25 cellular contexts compared by ENCODE assay signal in the genomic region with DNA sequence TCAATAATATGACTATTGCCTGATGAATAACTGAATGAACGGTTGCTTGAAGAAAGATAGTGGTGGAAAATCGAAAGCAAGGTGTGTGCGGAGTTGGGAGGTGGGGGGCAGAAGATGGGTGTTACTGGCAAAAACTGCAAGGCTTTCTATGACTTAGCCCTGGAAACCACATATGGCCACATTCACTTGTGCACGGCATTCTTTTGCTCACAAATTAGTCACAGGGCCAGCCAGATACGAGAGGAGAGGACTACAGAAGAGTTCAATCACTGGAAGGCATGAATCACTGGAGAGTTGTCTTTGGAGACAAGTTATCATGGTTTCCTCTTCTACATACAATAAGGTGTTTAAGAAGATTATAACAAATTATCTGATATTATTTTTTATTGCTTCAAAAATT.
DNase-seq lines count a peak whose midpoint lies in the region; ATAC-seq and TF ChIP-seq lines count a peak whose summit lies in the region.
"Had no signal": no experiment of that assay in that cellular context is flagged by ENCODE, and none has a peak within 500 bp of the region (broad histone marks: within the 10 kb centered on the region; RNA-seq: fewer than 3 reads in every experiment).

No MANE protein-coding gene starts in this region.

- peaks cover 7% of the 10 kb centered on the region for H3K4me1 Mint-ChIP-seq in HFFc6 (ENCODE audit: low read depth)
- H3K4me1 Mint-ChIP-seq: activated naive CD4-positive, alpha-beta T cell treated with anti-CD3 and anti-CD28 coated beads, Interleukin-2, amount 50 U/mL, for 24 hours; nephron progenitor cell had no signal

- no peaks in the 10 kb centered on the region for H3K4me1 ChIP-seq in RWPE2 (ENCODE audit: insufficient read depth, poor library complexity, severe bottlenecking)
- H3K4me1 ChIP-seq: tibial nerve had no signal

- no peaks in the 10 kb centered on the region for H3K27me3 ChIP-seq in RWPE2 (ENCODE audit: insufficient read depth, poor library complexity, severe bottlenecking)
- H3K27me3 ChIP-seq: tibial nerve had no signal

- no peaks in the 10 kb centered on the region; the same call in 1 of the 2 replicates for H3K27me3 Mint-ChIP-seq in HFFc6 (ENCODE audit: insufficient read depth)
- H3K27me3 Mint-ChIP-seq: activated naive CD4-positive, alpha-beta T cell treated with anti-CD3 and anti-CD28 coated beads, Interleukin-2, amount 50 U/mL, for 24 hours; stimulated activated naive CD8-positive, alpha-beta T cell treated with anti-CD3 and anti-CD28 coated beads, Interleukin-15, Interleukin-2, amounts not matched to agents 100 ng/mL and 50 ng/mL, for 24 hours had no signal

- DNase-seq in HFFc6 (peak; percentile 38), RWPE2 (ENCODE audit: low spot score) (no peak), fibroblast of gingiva (ENCODE audit: low read depth) (peak; percentile 5), renal cortical epithelial cell (ENCODE audit: low read depth) (peak; percentile 23), SKM-1 (lab: John Stamatoyannopoulos, UW; ENCODE audit: unreplicated experiment) (no peak), NCI-H1417 (lab: John Stamatoyannopoulos, UW) (no peak)
- DNase-seq: activated CD4-positive, CD25-positive, alpha-beta regulatory T cell; activated T-cell treated with anti-CD3 and anti-CD28 coated beads, Interleukin-2, amount 50 U/mL, for 72 hours; dermis blood vessel endothelial cell; DMS79; GOT3; Kasumi-1; left cardiac atrium; midbrain; NCI-H1105; NCI-H2107; NCI-H510A treated with DMSO at 0.1 percent for 48 hours; nephron progenitor cell; posterior cingulate gyrus had no signal

- H3K4me3 ChIP-seq in RWPE2 (ENCODE audit: severe bottlenecking), result no peak overlapping the region
- H3K4me3 ChIP-seq: SK-N-MC, tibial nerve had no signal

- ATAC-seq in RWPE2 (ENCODE audit: low read depth) (peak; percentile 48; the same call in 1 of the 3 replicates), HG03521 (IDR thresholded peaks at IDR 0.05; ENCODE audit: unreplicated experiment) (no peak)
- ATAC-seq: activated T-cell treated with anti-CD3 and anti-CD28 coated beads, Interleukin-2, amount 50 U/mL, for 72 hours; left cardiac atrium had no signal

- no peaks in the 10 kb centered on the region for H3K9me3 ChIP-seq in RWPE2 (ENCODE audit: severe bottlenecking)

- no peaks in the 10 kb centered on the region for H3K36me3 Mint-ChIP-seq in HFFc6 (ENCODE audit: low read depth)
- H3K36me3 Mint-ChIP-seq: activated naive CD4-positive, alpha-beta T cell treated with anti-CD3 and anti-CD28 coated beads, Interleukin-2, amount 50 U/mL, for 24 hours had no signal

- peak overlapping the region; percentile 31; the same call in 1 of the 2 replicates for H3K4me3 Mint-ChIP-seq in HFFc6
- H3K4me3 Mint-ChIP-seq: activated naive CD4-positive, alpha-beta T cell treated with anti-CD3 and anti-CD28 coated beads, Interleukin-2, amount 50 U/mL, for 24 hours; activated T-cell treated with anti-CD3 and anti-CD28 coated beads, Interleukin-2, amount 50 U/mL, for 72 hours; nephron progenitor cell; stimulated activated naive CD8-positive, alpha-beta T cell treated with anti-CD3 and anti-CD28 coated beads, Interleukin-15, Interleukin-2, amounts not matched to agents 100 ng/mL and 50 ng/mL, for 24 hours; T-helper 2 cell treated with Interferon-gamma antibody and Interleukin-4, amounts not matched to agents 5 μg/mL and 100 μg/mL, for 36 hours had no signal

- no peak for TF ChIP-seq CTCF in HFFc6 (IDR thresholded peaks at IDR 0.05)
- TF ChIP-seq CTCF in RWPE2 (IDR thresholded peaks at IDR 0.05; ENCODE audit: poor library complexity, severe bottlenecking), result no peak

- H3K27ac Mint-ChIP-seq in HFFc6, result no peak overlapping the region
- H3K27ac Mint-ChIP-seq: activated naive CD4-positive, alpha-beta T cell treated with anti-CD3 and anti-CD28 coated beads, Interleukin-2, amount 50 U/mL, for 24 hours; activated T-cell treated with anti-CD3 and anti-CD28 coated beads, Interleukin-2, amount 50 U/mL, for 72 hours; nephron progenitor cell; stimulated activated naive CD8-positive, alpha-beta T cell treated with anti-CD3 and anti-CD28 coated beads, Interleukin-15, Interleukin-2, amounts not matched to agents 100 ng/mL and 50 ng/mL, for 24 hours; T-helper 2 cell treated with Interferon-gamma antibody and Interleukin-4, amounts not matched to agents 5 μg/mL and 100 μg/mL, for 36 hours had no signal

- H3K27ac ChIP-seq in RWPE2 (ENCODE audit: poor library complexity, severe bottlenecking), result no peak overlapping the region
- H3K27ac ChIP-seq: SK-N-MC, tibial nerve had no signal

- no peaks in the 10 kb centered on the region for H3K9me3 Mint-ChIP-seq in HFFc6
- H3K9me3 Mint-ChIP-seq: activated naive CD4-positive, alpha-beta T cell treated with anti-CD3 and anti-CD28 coated beads, Interleukin-2, amount 50 U/mL, for 24 hours; activated T-cell treated with anti-CD3 and anti-CD28 coated beads, Interleukin-2, amount 50 U/mL, for 72 hours; nephron progenitor cell; T-helper 2 cell treated with Interferon-gamma antibody and Interleukin-4, amounts not matched to agents 5 μg/mL and 100 μg/mL, for 36 hours had no signal

- no peaks in the 10 kb centered on the region for H3K36me3 ChIP-seq in RWPE2 (ENCODE audit: low read depth)
- H3K36me3 ChIP-seq: tibial nerve had no signal

Comparison
In these comparisons a context has a peak if more than half of its experiments do, and no peak if none do; other contexts are left out.
1. DNase-seq: peak in HFFc6 (single experiment), fibroblast of gingiva (single experiment) and renal cortical epithelial cell (single experiment); none in RWPE2 (single experiment), SKM-1 (single experiment) and NCI-H1417 (0 of 3).